ENCODE assay signal across 8 cellular contexts in genomic region chr9:135085830-135086546, GRCh38. TPM values are rescaled to one million over a fixed set of nuclear protein-coding genes. Genes with fewer than 3 reads are reported as not detected.
DNase-seq lines count a peak whose midpoint lies in the region; ATAC-seq and TF ChIP-seq lines count a peak whose summit lies in the region.

No MANE protein-coding gene starts in this region.

- no peaks in the 10 kb centered on the region for H3K36me3 ChIP-seq in Caco-2 (ENCODE audit: control insufficient read depth, insufficient read depth, low read length)
- H3K36me3 ChIP-seq in kidney epithelial cell (ENCODE audit: control insufficient read depth, insufficient read depth, low read length), result no peaks in the 10 kb centered on the region

- BruUV-seq in Caco-2 (replicated peaks; lab: Mats Ljungman, UMichigan), result no TSS peak

- no peak overlapping the region for H3K27ac Mint-ChIP-seq in Caco-2 (ENCODE audit: unreplicated experiment)

- H3K27me3 ChIP-seq in Caco-2 (replicated peaks; ENCODE audit: control insufficient read depth, insufficient read depth, low read length) (no peaks in the 10 kb centered on the region), HL-60 (ENCODE audit: insufficient read depth, poor library complexity, severe bottlenecking) (peaks cover 34% of the 10 kb centered on the region), kidney epithelial cell (ENCODE audit: control insufficient read depth, insufficient read depth, low read length) (peaks cover 51% of the 10 kb centered on the region)

- peak overlapping the region; percentile 18 for H3K4me3 Mint-ChIP-seq in Caco-2 (ENCODE audit: unreplicated experiment)

- H3K4me1 Mint-ChIP-seq in Caco-2 (ENCODE audit: low read depth, unreplicated experiment), result peaks cover 7% of the 10 kb centered on the region

- H3K4me3 ChIP-seq in Caco-2 (ENCODE audit: low read depth, low read length), result no peak overlapping the region
- H3K4me3 ChIP-seq in HL-60 (replicated peaks; ENCODE audit: insufficient read depth, low read length), result no peak overlapping the region
- peak overlapping the region; percentile 14 to 19 for H3K4me3 ChIP-seq in cardiac fibroblast (replicated peaks in 1 of 2; ENCODE audit: low read depth in 2 of 2, low read length in 2 of 2)
- no peak overlapping the region for H3K4me3 ChIP-seq in kidney epithelial cell (ENCODE audit: low read depth, low read length)

- intact Hi-C loops in Caco-2 (cut with micrococcal nuclease; ENCODE audit: unreplicated experiment), result loop anchor here (1.0 kb wide), 1 partner anchor 258 kb away; no protein-coding TSS in a partner anchor

- TF ChIP-seq CTCF in Caco-2 (IDR thresholded peaks at IDR 0.05; ENCODE audit: insufficient read depth in 1 of 2, low read depth in 1 of 2, low read length in 1 of 2, severe bottlenecking in 1 of 2, unreplicated experiment in 1 of 2) (peak; percentile 78 to 92), HL-60 (IDR thresholded peaks at IDR 0.05; ENCODE audit: insufficient read depth, low read length) (peak; percentile 68), cardiac fibroblast (IDR thresholded peaks at IDR 0.05; ENCODE audit: low read depth, low read length) (peak; percentile 88), kidney epithelial cell (IDR thresholded peaks at IDR 0.05; ENCODE audit: insufficient read depth, low read length, poor library complexity, severe bottlenecking) (peak; percentile 78)

- CTCF ChIA-PET in Caco-2 (lab: Charles Lee), result interaction anchor here (1.4 kb wide), 1 partner anchor 328 kb away, joined by 4 read pairs; no protein-coding TSS in a partner anchor

- POLR2A ChIA-PET in Caco-2 (lab: Charles Lee), result no interaction called here

- peaks cover 2% of the 10 kb centered on the region for H3K9me3 Mint-ChIP-seq in Caco-2 (ENCODE audit: unreplicated experiment)

- no peaks in the 10 kb centered on the region; the same call in 1 of the 2 replicates for H3K9me3 ChIP-seq in Caco-2

- H3K27ac ChIP-seq in HL-60 (replicated peaks), result no peak overlapping the region

- ATAC-seq in HG02798 (IDR thresholded peaks at IDR 0.05; ENCODE audit: poor library complexity, unreplicated experiment), result no peak
- no peak for ATAC-seq in HG03097 (IDR thresholded peaks at IDR 0.05; ENCODE audit: low FRiP score, unreplicated experiment)

- peaks cover 20% of the 10 kb centered on the region for H3K27me3 Mint-ChIP-seq in Caco-2 (ENCODE audit: insufficient read depth, unreplicated experiment)

- no peaks in the 10 kb centered on the region for H3K36me3 Mint-ChIP-seq in Caco-2 (ENCODE audit: insufficient read depth, unreplicated experiment)

- DNase-seq in Caco-2 (peak; percentile 75 to 80), HL-60 (ENCODE audit: low read depth in 1 of 2, low spot score in 1 of 2) (peak in 1 of 2 experiments; percentile 30), RKO (ENCODE audit: low spot score) (peak; percentile 59), cardiac fibroblast (ENCODE audit: low read depth in 2 of 2) (peak; percentile 67 to 76), kidney epithelial cell (ENCODE audit: low read depth) (no peak)
- DNase-seq in stimulated activated CD4-positive, alpha-beta T cell treated with anti-CD3 and anti-CD28 coated beads, Interleukin-15, amount 100 ng/mL, for 24 hours, result peak; percentile 69

- H3K4me1 ChIP-seq in Caco-2, result no peaks in the 10 kb centered on the region

RNA-seq across cellular contexts. Expression of gene OLFM1, which starts 1.5 kb away (rescaled TPM):
- total RNA-seq in Caco-2 (2022) (not detected in 2 replicates), kidney epithelial cell (0.96 and 2.1 TPM in 2 replicates)

Comparison
In these comparisons a context has a peak if more than half of its experiments do, and no peak if none do; other contexts are left out.
1. H3K4me3 ChIP-seq: peak in cardiac fibroblast (2 of 2); none in Caco-2 (single experiment), HL-60 (single experiment) and kidney epithelial cell (single experiment).
2. Peak in every context shown above with its lines, with median percentiles within 50 percentile points of each other: CTCF ChIP-seq.